Comparison of ENCODE assay signal across 8 cellular contexts in the genomic region with DNA sequence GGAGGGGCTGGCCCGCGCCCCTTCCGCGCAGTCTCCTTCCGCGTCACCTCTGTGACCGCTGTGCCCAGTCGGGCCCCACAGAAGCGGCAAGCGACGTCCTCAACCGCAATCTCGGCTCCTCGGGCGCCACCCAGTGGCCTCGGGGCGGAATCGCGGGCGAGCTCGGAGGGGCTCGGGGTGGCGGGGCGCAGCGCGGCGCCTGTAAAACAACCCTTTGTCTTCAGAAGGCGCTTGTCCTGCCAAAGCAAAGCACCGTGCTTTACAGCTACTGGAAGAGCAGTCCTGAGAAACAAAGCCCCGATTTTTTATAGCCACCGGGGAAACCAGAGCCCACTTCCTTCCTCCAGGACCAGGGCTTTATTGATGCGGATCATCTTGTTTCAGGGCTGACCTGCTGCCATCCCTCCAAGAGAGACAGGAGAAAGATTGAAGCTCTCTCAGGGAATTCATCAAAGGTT. TPM values are rescaled to one million over a fixed set of nuclear protein-coding genes. Genes with fewer than 3 reads are reported as not detected.
DNase-seq lines count a peak whose midpoint lies in the region; ATAC-seq, FAIRE-seq and TF ChIP-seq lines count a peak whose summit lies in the region.

No MANE protein-coding gene starts in this region.

- no peaks in the 10 kb centered on the region for H3K79me2 ChIP-seq in DND-41 (ENCODE audit: insufficient read depth, low read length)
- H3K79me2 ChIP-seq in KMS-11 (ENCODE audit: insufficient read depth, low read depth), result no peaks in the 10 kb centered on the region

- H3K4me3 ChIP-seq in DND-41 (ENCODE audit: low read depth in 1 of 2, low read length in 2 of 2) (peak overlapping the region in 1 of 2 experiments; percentile 54; a peak in 2 of 4 replicates), KMS-11 (IDR thresholded peaks at IDR 0.05; ENCODE audit: insufficient read depth, low read depth, low read length) (no peak overlapping the region), fibroblast of the aortic adventitia (ENCODE audit: low read depth, low read length) (peak overlapping the region; percentile 72)

- H2AFZ ChIP-seq in DND-41 (ENCODE audit: low read depth, low read length), result peak overlapping the region; percentile 86
- peak overlapping the region; percentile 88 for H2AFZ ChIP-seq in KMS-11 (ENCODE audit: low read depth)

- peak; percentile 86 for TF ChIP-seq CTCF in DND-41 (IDR thresholded peaks at IDR 0.05; ENCODE audit: borderline replicate concordance, extremely low read depth, low read length, poor library complexity, severe bottlenecking)
- TF ChIP-seq CTCF in KMS-11 (conservative IDR thresholded peaks at IDR 0.05; ENCODE audit: low read depth, low read length), result peak; percentile 91
- peak; percentile 82 for TF ChIP-seq CTCF in fibroblast of the aortic adventitia (IDR thresholded peaks at IDR 0.05; ENCODE audit: insufficient read depth, low read length)
- TF ChIP-seq CTCF in nephron (IDR thresholded peaks at IDR 0.05; ENCODE audit: unreplicated experiment in 3 of 3), result peak; percentile 94 to 98 (median 97)

- DNase-seq in DND-41 (peak; percentile 89), RCC 7860 (ENCODE audit: low spot score) (peak; percentile 38), fibroblast of the aortic adventitia (ENCODE audit: low read depth) (peak; percentile 65)
- peak; percentile 95 to 96 for DNase-seq in stimulated activated naive CD8-positive, alpha-beta T cell treated with anti-CD3 and anti-CD28 coated beads, Interleukin-15, amount 100 ng/mL, for 72 hours

- H3K9ac ChIP-seq in DND-41 (ENCODE audit: low read depth, low read length) (peak overlapping the region; percentile 49; the same call in 1 of the 2 replicates), KMS-11 (peak overlapping the region; percentile 56; the same call in 1 of the 2 replicates)

- H3K36me3 ChIP-seq in DND-41 (ENCODE audit: insufficient read depth, low read length) (no peaks in the 10 kb centered on the region), KMS-11 (ENCODE audit: insufficient read depth) (no peaks in the 10 kb centered on the region)

- H3K4me3 Mint-ChIP-seq in activated T-helper 17 cell treated with anti-CD3 and anti-CD28 coated beads, Interleukin-2, amount 50 U/mL, for 72 hours, result peak overlapping the region; percentile 87
- H3K4me3 Mint-ChIP-seq in nephron, result peak overlapping the region; percentile 86 to 90 (median 88)
- peak overlapping the region; percentile 75 to 85 for H3K4me3 Mint-ChIP-seq in stimulated activated naive CD8-positive, alpha-beta T cell treated with anti-CD3 and anti-CD28 coated beads, Interleukin-15, amount 100 ng/mL, for 72 hours

- FAIRE-seq in RCC 7860 (lab: Jason Lieb, UNC), result no peak

- H3K27ac ChIP-seq in DND-41 (ENCODE audit: low read length), result no peak overlapping the region
- H3K27ac ChIP-seq in KMS-11, result peak overlapping the region; percentile 10; the same call in 1 of the 2 replicates

- no peaks in the 10 kb centered on the region for H3K9me3 Mint-ChIP-seq in activated T-helper 17 cell treated with anti-CD3 and anti-CD28 coated beads, Interleukin-2, amount 50 U/mL, for 72 hours
- no peaks in the 10 kb centered on the region for H3K9me3 Mint-ChIP-seq in nephron
- H3K9me3 Mint-ChIP-seq in stimulated activated naive CD8-positive, alpha-beta T cell treated with anti-CD3 and anti-CD28 coated beads, Interleukin-15, amount 100 ng/mL, for 72 hours, result no peaks in the 10 kb centered on the region

- no peaks in the 10 kb centered on the region for H3K36me3 Mint-ChIP-seq in activated T-helper 17 cell treated with anti-CD3 and anti-CD28 coated beads, Interleukin-2, amount 50 U/mL, for 72 hours (ENCODE audit: low read depth)
- H3K36me3 Mint-ChIP-seq in nephron (ENCODE audit: low read depth), result no peaks in the 10 kb centered on the region

- H4K20me1 ChIP-seq in DND-41 (ENCODE audit: insufficient read depth, low read length) (no peaks in the 10 kb centered on the region), KMS-11 (ENCODE audit: insufficient read depth) (no peaks in the 10 kb centered on the region)

- ATAC-seq in DND-41 (ENCODE audit: insufficient read depth, low read depth) (peak; percentile 94), GM21737 (IDR thresholded peaks at IDR 0.05; ENCODE audit: unreplicated experiment) (peak; percentile 95)
- peak; percentile 96 for ATAC-seq in activated T-helper 17 cell treated with anti-CD3 and anti-CD28 coated beads, Interleukin-2, amount 50 U/mL, for 72 hours (replicated peaks)
- ATAC-seq in stimulated activated naive CD8-positive, alpha-beta T cell treated with anti-CD3 and anti-CD28 coated beads, Interleukin-15, amount 100 ng/mL, for 72 hours, result peak; percentile 98

- no peaks in the 10 kb centered on the region for H3K27me3 Mint-ChIP-seq in activated T-helper 17 cell treated with anti-CD3 and anti-CD28 coated beads, Interleukin-2, amount 50 U/mL, for 72 hours
- peaks cover 5% of the 10 kb centered on the region for H3K27me3 Mint-ChIP-seq in nephron (ENCODE audit: low read depth)
- H3K27me3 Mint-ChIP-seq in stimulated activated naive CD8-positive, alpha-beta T cell treated with anti-CD3 and anti-CD28 coated beads, Interleukin-15, amount 100 ng/mL, for 72 hours, result no peaks in the 10 kb centered on the region

- H3K4me2 ChIP-seq in DND-41 (ENCODE audit: insufficient read depth, low read length), result peak overlapping the region; percentile 65
- H3K4me2 ChIP-seq in KMS-11, result peak overlapping the region; percentile 69

- H3K27me3 ChIP-seq in DND-41 (ENCODE audit: insufficient read depth, low read length, poor library complexity) (peaks cover 3% of the 10 kb centered on the region), KMS-11 (ENCODE audit: insufficient read depth, low read depth) (no peaks in the 10 kb centered on the region)

- peak overlapping the region; percentile 97 for H3K27ac Mint-ChIP-seq in activated T-helper 17 cell treated with anti-CD3 and anti-CD28 coated beads, Interleukin-2, amount 50 U/mL, for 72 hours
- peak overlapping the region; percentile 92 to 98 (median 98) for H3K27ac Mint-ChIP-seq in nephron
- H3K27ac Mint-ChIP-seq in stimulated activated naive CD8-positive, alpha-beta T cell treated with anti-CD3 and anti-CD28 coated beads, Interleukin-15, amount 100 ng/mL, for 72 hours, result peak overlapping the region; percentile 35 to 80

- H3K4me1 ChIP-seq in DND-41 (ENCODE audit: insufficient read depth, low read length) (peaks cover 10% of the 10 kb centered on the region), KMS-11 (ENCODE audit: low read depth, poor library complexity, severe bottlenecking) (peaks cover 5% of the 10 kb centered on the region)

- no peaks in the 10 kb centered on the region for H3K9me3 ChIP-seq in DND-41 (ENCODE audit: insufficient read depth, low read length, severe bottlenecking)

- peaks cover 17% of the 10 kb centered on the region for H3K4me1 Mint-ChIP-seq in activated T-helper 17 cell treated with anti-CD3 and anti-CD28 coated beads, Interleukin-2, amount 50 U/mL, for 72 hours
- H3K4me1 Mint-ChIP-seq in nephron, result peaks cover 51% of the 10 kb centered on the region
- H3K4me1 Mint-ChIP-seq in stimulated activated naive CD8-positive, alpha-beta T cell treated with anti-CD3 and anti-CD28 coated beads, Interleukin-15, amount 100 ng/mL, for 72 hours, result peaks cover 20% of the 10 kb centered on the region

RNA-seq across cellular contexts. Expression of a gene that starts 37.3 kb away (rescaled TPM):
- total RNA-seq in activated T-helper 17 cell treated with anti-CD3 and anti-CD28 coated beads, Interleukin-2, amount 50 U/mL, for 72 hours, result 10 to 100 TPM; 16.3 to 32.2 TPM
- 8.3 and 18.4 TPM in 2 replicates for total RNA-seq in fibroblast of the aortic adventitia (ENCODE audit: low replicate concordance)

Comparison
In these comparisons a context has a peak if more than half of its experiments do, and no peak if none do; other contexts are left out.
1. DNase-seq: peak in every context shown above with its lines; median percentile 96 in stimulated activated naive CD8-positive, alpha-beta T cell treated with anti-CD3 and anti-CD28 coated beads, Interleukin-15, amount 100 ng/mL, for 72 hours; 89 in DND-41; 65 in fibroblast of the aortic adventitia; 38 in RCC 7860.